In the genomic region with DNA sequence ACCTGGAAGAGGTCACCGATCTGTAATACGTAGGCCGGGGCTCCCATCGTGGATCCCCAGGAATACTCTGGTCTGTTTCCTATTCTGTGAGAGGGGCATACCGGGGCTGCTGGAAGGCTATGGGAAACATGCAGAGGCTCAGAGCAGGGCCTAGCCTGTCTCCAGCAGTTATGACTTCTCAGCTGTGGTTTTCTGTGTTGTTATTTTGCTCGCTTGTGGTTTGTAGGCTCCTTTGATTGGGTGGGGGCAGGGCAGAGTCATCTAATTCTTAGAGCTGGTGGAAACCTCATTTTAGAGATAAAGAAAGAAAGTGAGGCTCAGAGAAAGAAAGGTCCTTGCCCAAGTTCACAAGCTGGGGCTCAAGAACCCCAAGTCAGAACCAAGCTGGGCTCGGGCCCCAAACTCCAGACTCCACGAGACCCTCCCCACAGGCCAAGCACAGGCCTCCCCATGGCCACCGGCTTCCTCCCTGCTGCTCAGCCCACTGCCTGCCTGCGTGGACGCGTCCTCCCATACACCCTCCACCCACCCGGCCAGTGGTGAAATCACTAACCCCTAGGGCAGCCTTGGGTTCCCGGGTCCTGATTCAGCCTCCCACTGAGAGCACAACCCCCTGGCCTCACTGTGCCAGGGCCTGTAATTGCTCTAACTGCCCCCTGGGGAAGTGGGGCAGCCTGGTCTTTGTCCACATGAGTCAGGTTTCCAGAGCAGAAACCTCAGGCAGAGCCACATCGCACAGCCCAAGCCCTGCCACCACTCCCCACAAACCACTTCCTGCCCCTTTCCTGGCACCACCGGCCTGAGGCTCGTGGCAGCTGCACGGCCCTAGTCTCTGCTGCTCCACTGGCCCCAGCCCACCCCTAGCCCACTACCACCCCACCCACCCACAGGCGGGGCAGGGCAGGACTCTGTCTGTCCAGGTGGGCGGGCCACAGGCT, we compare ENCODE assay signal across 9 cellular contexts.
DNase-seq lines count a peak whose midpoint lies in the region; ATAC-seq, FAIRE-seq and TF ChIP-seq lines count a peak whose summit lies in the region.
"Had no signal": no experiment of that assay in that cellular context is flagged by ENCODE, and none has a peak within 500 bp of the region (broad histone marks: within the 10 kb centered on the region; RNA-seq: fewer than 3 reads in every experiment).

No MANE protein-coding gene starts in this region.

- TF ChIP-seq CTCF in kidney (IDR thresholded peaks at IDR 0.05; ENCODE audit: borderline replicate concordance, extremely low read depth, insufficient read depth), result no peak

- DNase-seq in ACHN (peak; percentile 88), SKM-1 treated with dmso at 0.1 percent for 144 hours (lab: John Stamatoyannopoulos, UW; ENCODE audit: unreplicated experiment) (peak; percentile 93), kidney (peak; percentile 84), NCI-H128 (lab: John Stamatoyannopoulos, UW; ENCODE audit: unreplicated experiment) (no peak)
- peak; percentile 82 to 91 for DNase-seq in activated naive CD4-positive, alpha-beta T cell treated with anti-CD3 and anti-CD28 coated beads, Interleukin-2, amount 50 U/mL, for 72 hours (ENCODE audit: low spot score in 2 of 2)
- DNase-seq in stimulated activated CD8-positive, alpha-beta memory T cell treated with anti-CD3 and anti-CD28 coated beads, Interleukin-12 subunit alpha, Interleukin-12 subunit beta, amount 100 ng/mL, for 24 hours (ENCODE audit: extremely low read depth), result peak; percentile 61

- H3K4me1 ChIP-seq in kidney (ENCODE audit: control insufficient read depth in 1 of 2, insufficient read depth in 1 of 2, low read depth in 1 of 2, low read length in 2 of 2), result no peaks in the 10 kb centered on the region

- peak overlapping the region; percentile 92 to 95 for H3K27ac Mint-ChIP-seq in activated naive CD4-positive, alpha-beta T cell treated with anti-CD3 and anti-CD28 coated beads, Interleukin-2, amount 50 U/mL, for 72 hours

- ATAC-seq in GM19025 (IDR thresholded peaks at IDR 0.05; ENCODE audit: low read depth, unreplicated experiment), result peak; percentile 42
- ATAC-seq in HG03378 (IDR thresholded peaks at IDR 0.05; ENCODE audit: unreplicated experiment), result peak; percentile 48
- ATAC-seq in activated naive CD4-positive, alpha-beta T cell treated with anti-CD3 and anti-CD28 coated beads, Interleukin-2, amount 50 U/mL, for 72 hours, result peak; percentile 73 to 74

- in situ Hi-C loops in ACHN (cut with HindIII; ENCODE audit: low pct_ligation_motif_present, low pct_unique_long_range_greater_than_20kb, low sequenced_read_pairs), result no loop called here

- no peak overlapping the region for H3K9ac ChIP-seq in kidney (ENCODE audit: low read length in 2 of 2)

- H3K9me3 Mint-ChIP-seq in activated naive CD4-positive, alpha-beta T cell treated with anti-CD3 and anti-CD28 coated beads, Interleukin-2, amount 50 U/mL, for 72 hours, result no peaks in the 10 kb centered on the region
- H3K9me3 Mint-ChIP-seq: nephron had no signal

- no peak overlapping the region for H3K27ac ChIP-seq in kidney (ENCODE audit: low read depth in 2 of 2, low read length in 2 of 2)

- H3K4me3 ChIP-seq in kidney (ENCODE audit: low read length in 2 of 2), result no peak overlapping the region

- intact Hi-C loops in kidney (cut with DNase I), result no loop called here

- no peak for FAIRE-seq in kidney (lab: Jason Lieb, UNC)

- no peaks in the 10 kb centered on the region for H3K9me3 ChIP-seq in kidney (ENCODE audit: control insufficient read depth in 1 of 2, low read length in 2 of 2)

- no peaks in the 10 kb centered on the region for H3K36me3 Mint-ChIP-seq in activated naive CD4-positive, alpha-beta T cell treated with anti-CD3 and anti-CD28 coated beads, Interleukin-2, amount 50 U/mL, for 72 hours

- H3K36me3 ChIP-seq in kidney (ENCODE audit: control insufficient read depth in 1 of 2, insufficient read depth in 2 of 2, low read length in 2 of 2), result no peaks in the 10 kb centered on the region
